ENCODE assay signal across 3 cellular contexts in genomic region chr3:127881586-127881985, GRCh38.
TF ChIP-seq lines count a peak whose summit lies in the region.

No MANE protein-coding gene starts in this region.

TF ChIP-seq in HepG2, 621 proteins besides CTCF, POLR2A, EP300 and RAD21:
- TF ChIP-seq RXRB (CRISPR knock-in tag; IDR thresholded peaks at IDR 0.05; ENCODE audit: borderline replicate concordance) (no peak), RORA (CRISPR knock-in tag; IDR thresholded peaks at IDR 0.05) (no peak), GFI1 (CRISPR knock-in tag; IDR thresholded peaks at IDR 0.05; ENCODE audit: borderline replicate concordance) (no peak), MAFK (conservative IDR thresholded peaks at IDR 0.05 in 1 of 2, IDR thresholded peaks at IDR 0.05 in 1 of 2; ENCODE audit: low read length in 2 of 2) (peak; percentile 33 to 47; a peak in 3 of 4 replicates)

TF ChIP-seq in K562, 482 proteins besides CTCF, POLR2A, EP300 and RAD21:
- 0 out of 2 replicates have a peak, but pooled peaks have one; percentile 32 for TF ChIP-seq ZNF316 (IDR thresholded peaks at IDR 0.05)
- no peak for TF ChIP-seq KAT7 (CRISPR knock-in tag; IDR thresholded peaks at IDR 0.05; ENCODE audit: borderline replicate concordance)
- TF ChIP-seq POU5F1 (IDR thresholded peaks at IDR 0.05; ENCODE audit: borderline replicate concordance, low read depth, low read length, partially characterized antibody), result no peak
- no peak for TF ChIP-seq SMAD3 (CRISPR knock-in tag; conservative IDR thresholded peaks at IDR 0.05)

TF ChIP-seq in neural cell, 6 proteins besides CTCF, POLR2A, EP300 and RAD21:
- TF ChIP-seq SMC3 (conservative IDR thresholded peaks at IDR 0.05; ENCODE audit: poor library complexity), result no peak
